7 cellular contexts compared by ENCODE assay signal in the genomic region with DNA sequence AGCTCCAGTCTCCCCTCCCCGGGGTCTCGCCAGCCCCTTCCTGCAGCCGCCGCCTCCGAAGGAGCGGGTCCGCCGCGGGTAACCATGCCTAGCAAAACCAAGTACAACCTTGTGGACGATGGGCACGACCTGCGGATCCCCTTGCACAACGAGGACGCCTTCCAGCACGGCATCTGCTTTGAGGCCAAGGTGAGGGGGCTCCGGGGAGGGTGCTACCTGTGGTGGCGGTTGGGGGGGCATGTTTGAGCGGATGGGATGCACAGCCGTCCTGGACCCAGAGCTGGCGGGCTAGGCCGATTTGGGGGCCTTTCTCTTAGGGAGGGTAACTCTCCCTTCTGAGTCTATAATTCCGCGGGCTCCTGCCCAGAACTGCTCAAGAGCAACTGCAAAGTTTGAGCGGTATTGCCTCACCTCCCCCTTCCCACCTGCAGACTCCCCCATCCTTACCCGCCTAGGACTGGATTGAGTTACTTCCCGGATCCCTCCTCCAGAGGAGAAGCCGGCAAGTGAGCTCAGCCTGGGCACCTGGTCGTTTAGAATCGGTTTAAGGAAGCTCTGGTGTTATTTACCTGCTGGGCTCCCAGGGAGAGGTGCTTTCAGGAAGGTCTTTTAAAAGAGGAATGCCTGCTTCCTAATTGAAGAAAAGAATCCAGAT. TPM values are rescaled to one million over a fixed set of nuclear protein-coding genes. Genes with fewer than 3 reads are reported as not detected.
A peak's percentile ranks its signal among the peaks of the same experiment; 100 is the strongest.
DNase-seq lines count a peak whose midpoint lies in the region; ATAC-seq, FAIRE-seq and TF ChIP-seq lines count a peak whose summit lies in the region.

No MANE protein-coding gene starts in this region.

- in situ Hi-C loops in astrocyte of the spinal cord (cut with HindIII; ENCODE audit: low sequenced_read_pairs) (no loop called here), HepG2 (cut with HindIII; ENCODE audit: extremely low pct_ligation_motif_present, low pct_unique_long_range_greater_than_20kb) (no loop called here)

- no peak for TF ChIP-seq RAD21 in HepG2 (CRISPR knock-in tag; IDR thresholded peaks at IDR 0.05)

- H2AFZ ChIP-seq in HepG2 (ENCODE audit: low read length) = no peak overlapping the region

- H3K79me2 ChIP-seq in HepG2 (ENCODE audit: insufficient read depth, low read length) = peaks cover 52% of the 10 kb centered on the region

- TF ChIP-seq POLR2A in GM12891 (IDR thresholded peaks at IDR 0.05; ENCODE audit: low read depth, low read length) = no peak
- TF ChIP-seq POLR2A in HepG2 (IDR thresholded peaks at IDR 0.05; ENCODE audit: insufficient read depth in 1 of 2, low read depth in 2 of 2, low read length in 2 of 2) = no peak
- no peak for TF ChIP-seq POLR2A in suprapubic skin (IDR thresholded peaks at IDR 0.05)
- TF ChIP-seq POLR2A in GM18505 (IDR thresholded peaks at IDR 0.05; ENCODE audit: borderline replicate concordance, extremely low read depth, insufficient read depth, insufficient read length) = no peak

- peak overlapping the region; percentile 95 for H3K4me2 ChIP-seq in HepG2 (ENCODE audit: low read depth, low read length)

- FAIRE-seq in GM12891 (lab: Jason Lieb, UNC) (peak; percentile 43), HepG2 (lab: Jason Lieb, UNC) (no peak)

- CTCF ChIA-PET in HepG2 (lab: Yijun Ruan, JAX; ENCODE audit: low intra/inter-chr PET ratio, low total read pairs) = no interaction called here

- H3K27ac ChIP-seq in HepG2 (ENCODE audit: extremely low read length, insufficient read depth, low read length) (peak overlapping the region; percentile 61), suprapubic skin (peak overlapping the region; percentile 67)

- POLR2A ChIA-PET in HepG2 (lab: Yijun Ruan, JAX) = interaction anchor here (0.7 to 2.2 kb wide), 7 partner anchors 16 to 156 kb away, joined by 3 to 9 read pairs (median 4); no protein-coding TSS in a partner anchor

- H3K4me3 ChIP-seq in astrocyte of the spinal cord (ENCODE audit: low read depth, low read length) (peak overlapping the region; percentile 50), HepG2 (replicated peaks in 1 of 3; ENCODE audit: insufficient read depth in 1 of 3, low read depth in 2 of 3, low read length in 3 of 3) (peak overlapping the region; percentile 95 to 97 (median 97)), suprapubic skin (peak overlapping the region; percentile 91)

- H3K27me3 ChIP-seq in HepG2 (ENCODE audit: control insufficient read depth in 1 of 2, insufficient read depth in 2 of 2, low read length in 2 of 2) (no peaks in the 10 kb centered on the region; a peak in 1 of 5 replicates), suprapubic skin (peaks cover 28% of the 10 kb centered on the region)

- no peak for TF ChIP-seq EP300 in HepG2 (IDR thresholded peaks at IDR 0.05; ENCODE audit: low read depth in 2 of 2, low read length in 2 of 2)
- no peak for TF ChIP-seq EP300 in HepG2 (CRISPR knock-in tag; IDR thresholded peaks at IDR 0.05; ENCODE audit: borderline replicate concordance)
- TF ChIP-seq EP300 in suprapubic skin (IDR thresholded peaks at IDR 0.05) = no peak

- H3K4me1 ChIP-seq in HepG2 (ENCODE audit: insufficient read depth, low read length) (peaks cover 69% of the 10 kb centered on the region), suprapubic skin (peaks cover 15% of the 10 kb centered on the region)

- no TSS peak for BruUV-seq in HepG2 (replicated peaks; lab: Mats Ljungman, UMichigan)

- intact Hi-C loops in HepG2 (cut with micrococcal nuclease; ENCODE audit: unreplicated experiment) = no loop called here

- peak; percentile 9 for ATAC-seq in HepG2
- ATAC-seq in GM18505 (IDR thresholded peaks at IDR 0.05; ENCODE audit: unreplicated experiment) = no peak
- ATAC-seq in GM19455 (IDR thresholded peaks at IDR 0.05; ENCODE audit: unreplicated experiment) = no peak

- DNase-seq in GM12891 (ENCODE audit: insufficient read length, low spot score) (no peak), NCI-H2029 treated with DMSO at 0.1 percent for 48 hours (lab: John Stamatoyannopoulos, UW) (peak; percentile 17), astrocyte of the spinal cord (ENCODE audit: low read depth, low spot score) (no peak), HepG2 (ENCODE audit: low spot score) (no peak), suprapubic skin (ENCODE audit: low spot score in 2 of 2) (peak; percentile 62 to 76)

- 0% methylated on average over 9 of the region's 29 CpGs for WGBS in HepG2 (ENCODE audit: low lambda C conversion rate)
- 2% methylated on average over 8 of the region's 29 CpGs for WGBS in suprapubic skin

- H3K36me3 ChIP-seq in HepG2 (replicated peaks in 1 of 2; ENCODE audit: control insufficient read depth in 1 of 2, insufficient read depth in 2 of 2, low read length in 2 of 2) (peaks cover 0 to 12% of the 10 kb centered on the region in 2 experiments; a peak in 3 of 5 replicates), suprapubic skin (no peaks in the 10 kb centered on the region)

- H3K9ac ChIP-seq in HepG2 (ENCODE audit: insufficient read depth, low read depth, low read length) = peak overlapping the region; percentile 83

- TF ChIP-seq CTCF in astrocyte of the spinal cord (IDR thresholded peaks at IDR 0.05; ENCODE audit: low read depth, low read length) = no peak
- no peak for TF ChIP-seq CTCF in HepG2 (CRISPR knock-in tag; IDR thresholded peaks at IDR 0.05)
- TF ChIP-seq CTCF in suprapubic skin (IDR thresholded peaks at IDR 0.05) = no peak

- H3K9me3 ChIP-seq in HepG2 (ENCODE audit: low read length) (peaks cover 6% of the 10 kb centered on the region; the same call in 1 of the 2 replicates), suprapubic skin (no peaks in the 10 kb centered on the region)

- H4K20me1 ChIP-seq in HepG2 (ENCODE audit: insufficient read depth, low read length) = peaks cover 10% of the 10 kb centered on the region; the same call in 1 of the 2 replicates

TF ChIP-seq in GM12891, 5 proteins besides CTCF, POLR2A, EP300 and RAD21 (continues in another document):
- TF ChIP-seq POLR2AphosphoS5 (IDR thresholded peaks at IDR 0.05; ENCODE audit: low read depth, low read length) (no peak), POU2F2 (IDR thresholded peaks at IDR 0.05; ENCODE audit: low read depth, low read length) (no peak), PAX5 (IDR thresholded peaks at IDR 0.05; ENCODE audit: insufficient read depth, low read length, severe bottlenecking) (no peak)

TF ChIP-seq in HepG2, 621 proteins besides CTCF, POLR2A, EP300 and RAD21 (continues in another document):
- peak; percentile 49; the same call in 1 of the 2 replicates for TF ChIP-seq SALL1 (CRISPR knock-in tag; IDR thresholded peaks at IDR 0.05)

RNA-seq across cellular contexts. Expression of gene NOS1AP, which starts 0.7 kb away (rescaled TPM):
- polyA plus RNA-seq in GM12891 (2012; ENCODE audit: low read depth, missing spikeins) = not detected
- 2.5 and 3.3 TPM in 2 replicates for total RNA-seq in HepG2 (2016; rRNA removed; fragmentation: Illumina TruSeq; extraction: Trizol)
- total RNA-seq in HepG2 (2016; cell fraction: cytosol; rRNA removed; fragmentation: Illumina TruSeq; extraction: Trizol; ENCODE audit: low read depth) = 0.44 and 0.71 TPM in 2 replicates
- 2.0 and 3.2 TPM in 2 replicates for total RNA-seq in HepG2 (2016; cell fraction: insoluble cytoplasmic fraction; rRNA removed; fragmentation: Illumina TruSeq; extraction: Trizol)
- 1.0 and 1.1 TPM in 2 replicates for total RNA-seq in HepG2 (2016; cell fraction: membrane; rRNA removed; fragmentation: Illumina TruSeq; extraction: Trizol)
- 6.2 and 8.0 TPM in 2 replicates for total RNA-seq in HepG2 (2016; cell fraction: nucleus; rRNA removed; fragmentation: Illumina TruSeq; extraction: Trizol)
- 1.9 and 2.0 TPM in 2 replicates for polyA plus RNA-seq in HepG2 (2011; rRNA removed)
- 0.64 and 0.76 TPM in 2 replicates for polyA plus RNA-seq in HepG2 (2011; cell fraction: cytosol; rRNA removed)
- 10.0 and 12.0 TPM in 2 replicates for polyA plus RNA-seq in HepG2 (2011; cell fraction: nucleus; rRNA removed)
- polyA plus RNA-seq in HepG2 (2012) = 3.3 and 4.1 TPM in 2 replicates
- polyA plus RNA-seq in HepG2 (2016; cell fraction: cytosol; fragmentation: Illumina TruSeq; extraction: Trizol; ENCODE audit: low read depth) = 0.06 and 0.09 TPM in 2 replicates
- polyA plus RNA-seq in HepG2 (2016; cell fraction: insoluble cytoplasmic fraction; fragmentation: Illumina TruSeq; extraction: Trizol; ENCODE audit: low read depth) = 1.3 and 2.6 TPM in 2 replicates
- 0.14 and 0.41 TPM in 2 replicates for polyA plus RNA-seq in HepG2 (2016; cell fraction: membrane; fragmentation: Illumina TruSeq; extraction: Trizol; ENCODE audit: low read depth)
- 5.9 and 7.5 TPM in 2 replicates for polyA plus RNA-seq in HepG2 (2016; cell fraction: nucleus; fragmentation: Illumina TruSeq; extraction: Trizol; ENCODE audit: insufficient read depth, low read depth)
- 8.3 and 12.9 TPM in 2 replicates for polyA minus RNA-seq in HepG2 (2011; rRNA and poly(A)+ RNA removed; ENCODE audit: low replicate concordance)
- polyA minus RNA-seq in HepG2 (2011; cell fraction: cytosol; rRNA and poly(A)+ RNA removed) = 3.6 and 3.8 TPM in 2 replicates
- 23.2 and 23.6 TPM in 2 replicates for polyA minus RNA-seq in HepG2 (2011; cell fraction: nucleus; rRNA and poly(A)+ RNA removed)
- total RNA-seq in suprapubic skin = 1 to 10 TPM; 1.9 to 9.5 (median 3.3) TPM

RNA-seq across cellular contexts. Expression of gene OLFML2B, which starts 46.6 kb away (rescaled TPM):
- polyA plus RNA-seq in GM12891 (2012; ENCODE audit: low read depth, missing spikeins) = not detected
- total RNA-seq in HepG2 (2016; rRNA removed; fragmentation: Illumina TruSeq; extraction: Trizol) = not detected in 2 replicates
- not detected in 2 replicates for total RNA-seq in HepG2 (2016; cell fraction: cytosol; rRNA removed; fragmentation: Illumina TruSeq; extraction: Trizol; ENCODE audit: low read depth)
- not detected in 2 replicates for total RNA-seq in HepG2 (2016; cell fraction: insoluble cytoplasmic fraction; rRNA removed; fragmentation: Illumina TruSeq; extraction: Trizol)
- not detected in 2 replicates for total RNA-seq in HepG2 (2016; cell fraction: membrane; rRNA removed; fragmentation: Illumina TruSeq; extraction: Trizol)
- total RNA-seq in HepG2 (2016; cell fraction: nucleus; rRNA removed; fragmentation: Illumina TruSeq; extraction: Trizol) = not detected in 2 replicates
- not detected in 2 replicates for polyA plus RNA-seq in HepG2 (2011; rRNA removed)
- polyA plus RNA-seq in HepG2 (2011; cell fraction: cytosol; rRNA removed) = not detected in 2 replicates
- polyA plus RNA-seq in HepG2 (2011; cell fraction: nucleus; rRNA removed) = not detected in 2 replicates
- not detected in 2 replicates for polyA plus RNA-seq in HepG2 (2012)
- not detected in 2 replicates for polyA plus RNA-seq in HepG2 (2016; cell fraction: cytosol; fragmentation: Illumina TruSeq; extraction: Trizol; ENCODE audit: low read depth)
- polyA plus RNA-seq in HepG2 (2016; cell fraction: insoluble cytoplasmic fraction; fragmentation: Illumina TruSeq; extraction: Trizol; ENCODE audit: low read depth) = not detected in 2 replicates
- not detected in 2 replicates for polyA plus RNA-seq in HepG2 (2016; cell fraction: membrane; fragmentation: Illumina TruSeq; extraction: Trizol; ENCODE audit: low read depth)
- polyA plus RNA-seq in HepG2 (2016; cell fraction: nucleus; fragmentation: Illumina TruSeq; extraction: Trizol; ENCODE audit: insufficient read depth, low read depth) = not detected in 2 replicates
- polyA minus RNA-seq in HepG2 (2011; rRNA and poly(A)+ RNA removed; ENCODE audit: low replicate concordance) = 0.05 TPM in 1 of 2 replicates, not detected in the other
- not detected in 2 replicates for polyA minus RNA-seq in HepG2 (2011; cell fraction: cytosol; rRNA and poly(A)+ RNA removed)
- not detected in 2 replicates for polyA minus RNA-seq in HepG2 (2011; cell fraction: nucleus; rRNA and poly(A)+ RNA removed)
- total RNA-seq in suprapubic skin = 1 to 10 TPM; 2.7 to 5.2 (median 3.6) TPM

Comparison
In these comparisons a context has a peak if more than half of its experiments do, and no peak if none do; other contexts are left out.
1. DNase-seq: peak in NCI-H2029 treated with DMSO at 0.1 percent for 48 hours (single experiment) and suprapubic skin (2 of 2); none in GM12891 (single experiment), astrocyte of the spinal cord (single experiment) and HepG2 (single experiment).
2. Peak in every context shown above with its lines, with median percentiles within 50 percentile points of each other: H3K4me3 ChIP-seq.